17 cellular contexts compared by ENCODE assay signal in genomic region chr5:17907094-17907493, GRCh38.
DNase-seq lines count a peak whose midpoint lies in the region; ATAC-seq, FAIRE-seq and TF ChIP-seq lines count a peak whose summit lies in the region.
"Had no signal": no experiment of that assay in that cellular context is flagged by ENCODE, and none has a peak within 500 bp of the region (broad histone marks: within the 10 kb centered on the region; RNA-seq: fewer than 3 reads in every experiment).

No MANE protein-coding gene starts in this region.

- no peak overlapping the region for H3K4me3 Mint-ChIP-seq in neural crest cell
- no peak overlapping the region for H3K4me3 Mint-ChIP-seq in T-cell
- H3K4me3 Mint-ChIP-seq: activated naive CD8-positive, alpha-beta T cell treated with anti-CD3 and anti-CD28 coated beads, Interleukin-2, amount 10 ng/mL, durations not matched to agents 7 days and 5 days; CD14-positive monocyte had no signal

- H3K27me3 Mint-ChIP-seq in neural crest cell (ENCODE audit: low read depth), result no peaks in the 10 kb centered on the region
- H3K27me3 Mint-ChIP-seq in T-cell, result no peaks in the 10 kb centered on the region
- H3K27me3 Mint-ChIP-seq: activated naive CD8-positive, alpha-beta T cell treated with anti-CD3 and anti-CD28 coated beads, Interleukin-2, amount 10 ng/mL, durations not matched to agents 7 days and 5 days had no signal

- no peak for FAIRE-seq in GM12892 (lab: Jason Lieb, UNC)
- FAIRE-seq: endometrium had no signal

- H3K4me1 Mint-ChIP-seq in neural crest cell, result no peaks in the 10 kb centered on the region
- no peaks in the 10 kb centered on the region for H3K4me1 Mint-ChIP-seq in T-cell
- H3K4me1 Mint-ChIP-seq: activated naive CD8-positive, alpha-beta T cell treated with anti-CD3 and anti-CD28 coated beads, Interleukin-2, amount 10 ng/mL, durations not matched to agents 7 days and 5 days had no signal

- H3K27ac Mint-ChIP-seq in neural crest cell (ENCODE audit: unreplicated experiment) (peak overlapping the region; percentile 40), T-cell (no peak overlapping the region)
- H3K27ac Mint-ChIP-seq: activated naive CD8-positive, alpha-beta T cell treated with anti-CD3 and anti-CD28 coated beads, Interleukin-2, amount 10 ng/mL, durations not matched to agents 7 days and 5 days; CD14-positive monocyte had no signal

- peaks cover 7% of the 10 kb centered on the region for H3K9me3 Mint-ChIP-seq in neural crest cell
- peaks cover 7 to 18% (median 13%) of the 10 kb centered on the region in 3 donors for H3K9me3 Mint-ChIP-seq in T-cell

- ATAC-seq in GM19351 (IDR thresholded peaks at IDR 0.05; ENCODE audit: unreplicated experiment), result peak; percentile 83
- ATAC-seq in HG02610 (IDR thresholded peaks at IDR 0.05; ENCODE audit: unreplicated experiment), result peak; percentile 90
- peak; percentile 85 for ATAC-seq in HG03432 (IDR thresholded peaks at IDR 0.05; ENCODE audit: unreplicated experiment)
- ATAC-seq in HG03571 (IDR thresholded peaks at IDR 0.05; ENCODE audit: unreplicated experiment), result no peak
- no peak for ATAC-seq in T-cell (replicated peaks in 1 of 4)
- ATAC-seq: gastrocnemius medialis had no signal

- no peak for TF ChIP-seq CTCF in neural crest cell (conservative IDR thresholded peaks at IDR 0.05)

- no peaks in the 10 kb centered on the region for H3K36me3 Mint-ChIP-seq in neural crest cell (ENCODE audit: low read depth)
- no peaks in the 10 kb centered on the region for H3K36me3 Mint-ChIP-seq in T-cell
- H3K36me3 Mint-ChIP-seq: activated naive CD8-positive, alpha-beta T cell treated with anti-CD3 and anti-CD28 coated beads, Interleukin-2, amount 10 ng/mL, durations not matched to agents 7 days and 5 days; CD14-positive monocyte had no signal

- DNase-seq in neural crest cell (ENCODE audit: low read depth, low spot score) (no peak), NCI-H524 (lab: John Stamatoyannopoulos, UW) (no peak), T-cell (no peak), GM12892 (ENCODE audit: insufficient read length) (no peak)
- DNase-seq: activated CD4-positive, alpha-beta T cell treated with anti-CD3 and anti-CD28 coated beads for 1 hour; activated naive CD8-positive, alpha-beta T cell treated with anti-CD3 and anti-CD28 coated beads, Interleukin-2, amount 10 ng/mL, durations not matched to agents 7 days and 5 days; central memory CD4-positive, alpha-beta T cell; gastrocnemius medialis; NCI-H2081 treated with DMSO at 0.1 percent for 48 hours; NCI-H69; tibial artery had no signal

- POLR2A ChIA-PET in T-cell (lab: Charles Lee), result no interaction called here

- CTCF ChIA-PET in T-cell (lab: Charles Lee), result no interaction called here

- no peak for TF ChIP-seq POLR2A in GM12892 (IDR thresholded peaks at IDR 0.05; ENCODE audit: low read depth, low read length)

Comparison
In these comparisons a context has a peak if more than half of its experiments do, and no peak if none do; other contexts are left out.
1. ATAC-seq: peak in GM19351 (single experiment), HG02610 (single experiment) and HG03432 (single experiment); none in HG03571 (single experiment) and T-cell (0 of 4).